29 cellular contexts compared by ENCODE assay signal in the genomic region with DNA sequence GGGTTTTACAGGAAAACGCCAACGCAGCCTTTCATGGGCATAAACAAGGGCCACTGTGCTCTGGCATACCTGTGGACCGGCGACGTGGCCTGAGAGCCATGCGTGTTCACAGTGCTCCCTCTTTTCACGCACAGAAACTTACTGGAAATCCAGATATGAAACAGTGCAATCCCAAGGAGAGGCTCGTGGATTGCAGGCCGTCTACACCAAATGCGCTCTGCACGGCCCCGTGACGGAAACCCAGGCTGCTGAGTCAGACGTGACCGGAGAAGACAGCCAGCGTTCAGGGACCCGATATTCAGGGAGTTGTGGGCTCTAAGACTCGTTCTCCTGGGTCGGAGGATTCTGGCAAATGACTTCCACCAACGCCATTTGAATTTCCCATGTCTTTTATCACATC.
"Had no signal": no experiment of that assay in that cellular context is flagged by ENCODE, and none has a peak within 500 bp of the region (broad histone marks: within the 10 kb centered on the region; RNA-seq: fewer than 3 reads in every experiment).

No MANE protein-coding gene starts in this region.

- H3K4me3 Mint-ChIP-seq: immature natural killer cell; memory B cell; naive thymus-derived CD8-positive, alpha-beta T cell; nephron; neural progenitor cell; stimulated activated naive B cell treated with anti-CD40 and anti-IgM and Interleukin-4, amounts not matched to agents 10 μg/mL and 1 μg/mL and 100 μg/mL, for 72 hours had no signal

- H3K4me2 ChIP-seq: neural progenitor cell had no signal

- H3K9ac ChIP-seq: neural progenitor cell, parathyroid adenoma had no signal

- H3K4me3 ChIP-seq: left lung, lung, neural progenitor cell, right atrium auricular region, right lobe of liver, skin epidermis, stomach, testis, thyroid gland, transverse colon, upper lobe of left lung, vagina had no signal

- H3K27ac ChIP-seq: left lung, neural progenitor cell, neutrophil, parathyroid adenoma, right atrium auricular region, right lobe of liver, skin epidermis, stomach, testis, thyroid gland, transverse colon, upper lobe of left lung, vagina had no signal

- H3K9me3 ChIP-seq: left lung, neutrophil, right atrium auricular region, right lobe of liver, testis, thyroid gland, transverse colon, vagina had no signal

- H3K36me3 Mint-ChIP-seq: immature natural killer cell; memory B cell; naive thymus-derived CD8-positive, alpha-beta T cell; neural progenitor cell had no signal

- H2AFZ ChIP-seq: neural progenitor cell, parathyroid adenoma had no signal

- H3K4me1 Mint-ChIP-seq: immature natural killer cell; memory B cell; naive thymus-derived CD8-positive, alpha-beta T cell; nephron; stimulated activated naive B cell treated with anti-CD40 and anti-IgM and Interleukin-4, amounts not matched to agents 10 μg/mL and 1 μg/mL and 100 μg/mL, for 72 hours had no signal

- H3K79me2 ChIP-seq: parathyroid adenoma had no signal

- DNase-seq: hypothalamus; immature natural killer cell; kidney; left colon; left lung; naive thymus-derived CD8-positive, alpha-beta T cell; occipital lobe; right lobe of liver; stimulated activated CD4-positive, alpha-beta T cell treated with anti-CD3 and anti-CD28 coated beads, Interleukin-12 subunit alpha, Interleukin-12 subunit beta, amount 100 ng/mL, for 4 hours; stimulated activated CD4-positive, alpha-beta T cell treated with anti-CD3 and anti-CD28 coated beads, Interleukin-15, amount 100 ng/mL, for 24 hours; stimulated activated CD4-positive, alpha-beta T cell treated with anti-CD3 and anti-CD28 coated beads, Interleukin-2, amount 100 ng/mL, for 24 hours; stimulated activated CD4-positive, alpha-beta T cell treated with anti-CD3 and anti-CD28 coated beads, Interleukin-4, amount 100 ng/mL, for 1 hour; stimulated activated naive B cell treated with anti-CD40 and anti-IgM and Interleukin-4, amounts not matched to agents 10 μg/mL and 1 μg/mL and 100 μg/mL, for 72 hours; stimulated activated naive CD8-positive, alpha-beta T cell treated with anti-CD3 and anti-CD28 coated beads, Interleukin-15, Interleukin-2, amounts not matched to agents 100 U/mL and 50 U/mL, for 24 hours; stomach; testis; thyroid gland; transverse colon; upper lobe of left lung had no signal

- H3K27me3 ChIP-seq: neural progenitor cell, neutrophil, right atrium auricular region, right lobe of liver, testis, thyroid gland, transverse colon, upper lobe of left lung, vagina had no signal

- ATAC-seq: left colon; left lung; naive thymus-derived CD8-positive, alpha-beta T cell; right lobe of liver; stimulated activated naive B cell treated with anti-CD40 and anti-IgM and Interleukin-4, amounts not matched to agents 10 μg/mL and 1 μg/mL and 100 μg/mL, for 72 hours; stimulated activated naive CD8-positive, alpha-beta T cell treated with anti-CD3 and anti-CD28 coated beads, Interleukin-15, Interleukin-2, amounts not matched to agents 100 U/mL and 50 U/mL, for 24 hours had no signal

- H3K36me3 ChIP-seq: left lung, neural progenitor cell, neutrophil, right atrium auricular region, right lobe of liver, stomach, thyroid gland, transverse colon, upper lobe of left lung, vagina had no signal

- H3K27ac Mint-ChIP-seq: immature natural killer cell; memory B cell; naive thymus-derived CD8-positive, alpha-beta T cell; nephron; neural progenitor cell; progenitor cell of endocrine pancreas; stimulated activated naive B cell treated with anti-CD40 and anti-IgM and Interleukin-4, amounts not matched to agents 10 μg/mL and 1 μg/mL and 100 μg/mL, for 72 hours had no signal

- H3K4me1 ChIP-seq: left lung, parathyroid adenoma, right atrium auricular region, right lobe of liver, stomach, testis, thyroid gland, transverse colon, upper lobe of left lung, vagina had no signal

- H3K9me3 Mint-ChIP-seq: immature natural killer cell had no signal
